Comparison of ENCODE assay signal across 32 cellular contexts in the genomic region with DNA sequence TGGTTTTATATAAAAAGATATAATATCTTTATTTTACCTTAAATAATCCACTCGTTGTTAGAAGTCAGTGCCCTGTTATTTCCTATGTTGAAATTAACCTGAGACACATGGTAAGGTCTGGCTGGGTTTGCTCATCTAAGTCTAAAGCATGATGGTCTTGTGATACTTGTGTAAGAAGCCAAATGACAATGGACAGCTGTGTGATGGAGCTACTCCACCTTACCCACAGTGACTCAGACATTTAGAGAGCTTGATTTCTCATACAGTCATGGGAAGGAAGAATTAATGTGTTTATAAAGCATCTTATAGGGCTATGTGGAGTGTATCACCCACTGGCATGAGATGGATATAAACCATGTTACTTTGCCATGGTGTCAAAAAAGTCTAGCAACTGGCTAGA. TPM values are rescaled to one million over a fixed set of nuclear protein-coding genes. Genes with fewer than 3 reads are reported as not detected.
DNase-seq lines count a peak whose midpoint lies in the region; ATAC-seq, FAIRE-seq and TF ChIP-seq lines count a peak whose summit lies in the region.
"Had no signal": no experiment of that assay in that cellular context is flagged by ENCODE, and none has a peak within 500 bp of the region (broad histone marks: within the 10 kb centered on the region; RNA-seq: fewer than 3 reads in every experiment).

No MANE protein-coding gene starts in this region.

- no peak overlapping the region for H2AFZ ChIP-seq in astrocyte (ENCODE audit: low read depth, low read length)
- H2AFZ ChIP-seq: hepatocyte had no signal

- FAIRE-seq in astrocyte (lab: Jason Lieb, UNC) (no peak), pancreas (lab: Jason Lieb, UNC) (no peak)
- FAIRE-seq: RCC 7860 had no signal

- ATAC-seq in foreskin keratinocyte (peak; percentile 80), HG03565 (IDR thresholded peaks at IDR 0.05; ENCODE audit: unreplicated experiment) (no peak), pancreas (no peak), HG02642 (IDR thresholded peaks at IDR 0.05; ENCODE audit: poor library complexity, unreplicated experiment) (no peak)
- ATAC-seq: HCT116; stimulated activated memory B cell treated with anti-CD40 and anti-IgM and Interleukin-4, amounts not matched to agents 10 μg/mL and 1 μg/mL and 100 μg/mL, for 72 hours had no signal

- H3K36me3 ChIP-seq in astrocyte (ENCODE audit: insufficient read depth, low read length) (no peaks in the 10 kb centered on the region), pancreas (no peaks in the 10 kb centered on the region)
- H3K36me3 ChIP-seq: BLaER1 treated with 17β-estradiol and CSF1 and Interleukin-3, amounts not matched to agents 10 nM and 100 nM; gastrocnemius medialis; ovary; right atrium auricular region; spleen; suprapubic skin had no signal

- H4K20me1 ChIP-seq in astrocyte (ENCODE audit: insufficient read depth, low read length) = no peaks in the 10 kb centered on the region
- H4K20me1 ChIP-seq: BLaER1 treated with 17β-estradiol and CSF1 and Interleukin-3, amounts not matched to agents 10 nM and 100 nM had no signal

- no peaks in the 10 kb centered on the region for H3K36me3 Mint-ChIP-seq in astrocyte (ENCODE audit: low read depth, unreplicated experiment)
- H3K36me3 Mint-ChIP-seq: immature natural killer cell; stimulated activated memory B cell treated with anti-CD40 and anti-IgM and Interleukin-4, amounts not matched to agents 10 μg/mL and 1 μg/mL and 100 μg/mL, for 72 hours had no signal

- H3K4me3 Mint-ChIP-seq in astrocyte (ENCODE audit: unreplicated experiment) = no peak overlapping the region
- H3K4me3 Mint-ChIP-seq: activated T-helper 1 cell treated with anti-CD3 and anti-CD28 coated beads, Interleukin-12 subunit alpha, Interleukin-12 subunit beta, Interleukin-2, Interleukin-4 antibody, amounts not matched to agents 30 ng/mL and 10 ng/mL and 1 ng/mL, durations not matched to agents 14 hours and 24 hours and 36 hours; immature natural killer cell; nephron progenitor cell; stimulated activated memory B cell treated with anti-CD40 and anti-IgM and Interleukin-4, amounts not matched to agents 10 μg/mL and 1 μg/mL and 100 μg/mL, for 72 hours had no signal

- H3K27ac ChIP-seq in AG04450 (ENCODE audit: low read depth, low read length) (no peak overlapping the region), astrocyte (ENCODE audit: low read depth, low read length) (no peak overlapping the region), foreskin keratinocyte (no peak overlapping the region), pancreas (no peak overlapping the region)
- H3K27ac ChIP-seq: BLaER1 treated with 17β-estradiol and CSF1 and Interleukin-3, amounts not matched to agents 10 nM and 100 nM; gastrocnemius medialis; hepatocyte; ovary; right atrium auricular region; SK-N-MC; spleen; suprapubic skin had no signal

- H3K27me3 ChIP-seq in AG04450 (ENCODE audit: control insufficient read depth, insufficient read depth, low read length) (peaks cover 4% of the 10 kb centered on the region), astrocyte (ENCODE audit: insufficient read depth, low read length) (peaks cover 7% of the 10 kb centered on the region), foreskin keratinocyte (peaks cover 44% of the 10 kb centered on the region), pancreas (peaks cover 0 to 3% (median 0%) of the 10 kb centered on the region in 4 donors)
- H3K27me3 ChIP-seq: BLaER1 treated with 17β-estradiol and CSF1 and Interleukin-3, amounts not matched to agents 10 nM and 100 nM; gastrocnemius medialis; hepatocyte; ovary; right atrium auricular region; suprapubic skin had no signal

- no peak for TF ChIP-seq CTCF in AG04450 (IDR thresholded peaks at IDR 0.05; ENCODE audit: low read depth, low read length)
- TF ChIP-seq CTCF in astrocyte (IDR thresholded peaks at IDR 0.05; ENCODE audit: insufficient read depth, low read depth, low read length) = no peak
- TF ChIP-seq CTCF in foreskin keratinocyte (conservative IDR thresholded peaks at IDR 0.05) = no peak
- no peak for TF ChIP-seq CTCF in pancreas (IDR thresholded peaks at IDR 0.05)

- H3K4me1 ChIP-seq in astrocyte (ENCODE audit: insufficient read depth, low read length) (no peaks in the 10 kb centered on the region), foreskin keratinocyte (no peaks in the 10 kb centered on the region), pancreas (no peaks in the 10 kb centered on the region)
- H3K4me1 ChIP-seq: BLaER1 treated with 17β-estradiol and CSF1 and Interleukin-3, amounts not matched to agents 10 nM and 100 nM; right atrium auricular region had no signal

- H3K9me3 ChIP-seq in AG04450 (ENCODE audit: control insufficient read depth, insufficient read depth, low read length) = no peaks in the 10 kb centered on the region
- H3K9me3 ChIP-seq in astrocyte (ENCODE audit: insufficient read depth, low read depth, low read length) = no peaks in the 10 kb centered on the region
- H3K9me3 ChIP-seq in pancreas = no peaks in the 10 kb centered on the region
- H3K9me3 ChIP-seq: BLaER1 treated with 17β-estradiol and CSF1 and Interleukin-3, amounts not matched to agents 10 nM and 100 nM; gastrocnemius medialis; ovary; right atrium auricular region; spleen; suprapubic skin had no signal

- 40 to 58% methylated on average over 1 of the region's 1 CpG for WGBS in pancreas, 2 donors

- no peak overlapping the region for H3K27ac Mint-ChIP-seq in astrocyte (ENCODE audit: unreplicated experiment)
- H3K27ac Mint-ChIP-seq: activated T-helper 1 cell treated with anti-CD3 and anti-CD28 coated beads, Interleukin-12 subunit alpha, Interleukin-12 subunit beta, Interleukin-2, Interleukin-4 antibody, amounts not matched to agents 30 ng/mL and 10 ng/mL and 1 ng/mL, durations not matched to agents 14 hours and 24 hours and 36 hours; immature natural killer cell; nephron progenitor cell; stimulated activated memory B cell treated with anti-CD40 and anti-IgM and Interleukin-4, amounts not matched to agents 10 μg/mL and 1 μg/mL and 100 μg/mL, for 72 hours had no signal

- H3K9me3 Mint-ChIP-seq in astrocyte (ENCODE audit: unreplicated experiment) = no peaks in the 10 kb centered on the region
- H3K9me3 Mint-ChIP-seq: activated T-helper 1 cell treated with anti-CD3 and anti-CD28 coated beads, Interleukin-12 subunit alpha, Interleukin-12 subunit beta, Interleukin-2, Interleukin-4 antibody, amounts not matched to agents 30 ng/mL and 10 ng/mL and 1 ng/mL, durations not matched to agents 14 hours and 24 hours and 36 hours; immature natural killer cell; stimulated activated memory B cell treated with anti-CD40 and anti-IgM and Interleukin-4, amounts not matched to agents 10 μg/mL and 1 μg/mL and 100 μg/mL, for 72 hours had no signal

- CTCF ChIA-PET in AG04450 (lab: Charles Lee) = interaction anchor here (0.7 to 6.6 kb wide), 6 partner anchors 69 to 698 kb away, joined by 3 to 114 read pairs (median 3); no protein-coding TSS in a partner anchor

- H3K4me1 Mint-ChIP-seq in astrocyte (ENCODE audit: low read depth, unreplicated experiment) = no peaks in the 10 kb centered on the region
- H3K4me1 Mint-ChIP-seq: immature natural killer cell; stimulated activated memory B cell treated with anti-CD40 and anti-IgM and Interleukin-4, amounts not matched to agents 10 μg/mL and 1 μg/mL and 100 μg/mL, for 72 hours had no signal

- H3K4me2 ChIP-seq in astrocyte (ENCODE audit: low read length) = no peak overlapping the region
- H3K4me2 ChIP-seq: BLaER1 treated with 17β-estradiol and CSF1 and Interleukin-3, amounts not matched to agents 10 nM and 100 nM; hepatocyte had no signal

- POLR2A ChIA-PET in AG04450 (lab: Yijun Ruan, JAX) = no interaction called here

- peaks cover 20% of the 10 kb centered on the region for H3K27me3 Mint-ChIP-seq in astrocyte (ENCODE audit: low read depth, unreplicated experiment)
- H3K27me3 Mint-ChIP-seq: stimulated activated memory B cell treated with anti-CD40 and anti-IgM and Interleukin-4, amounts not matched to agents 10 μg/mL and 1 μg/mL and 100 μg/mL, for 72 hours had no signal

- no peaks in the 10 kb centered on the region for H3K79me2 ChIP-seq in astrocyte (ENCODE audit: insufficient read depth, low read length)
- H3K79me2 ChIP-seq: hepatocyte had no signal

- H3K4me3 ChIP-seq in AG04450 (ENCODE audit: low read depth, low read length) (no peak overlapping the region), astrocyte (ENCODE audit: insufficient read depth, low read depth, low read length) (no peak overlapping the region), pancreas (no peak overlapping the region)
- H3K4me3 ChIP-seq: BLaER1 treated with 17β-estradiol and CSF1 and Interleukin-3, amounts not matched to agents 10 nM and 100 nM; gastrocnemius medialis; hepatocyte; ovary; right atrium auricular region; SK-N-MC; spleen; suprapubic skin had no signal

- DNase-seq in AG04450 (ENCODE audit: low read depth, low spot score) = peak; percentile 8
- peak; percentile 90 for DNase-seq in HT1080 (ENCODE audit: low read depth)
- peak; percentile 13 for DNase-seq in astrocyte (ENCODE audit: low read depth)
- peak; percentile 52 to 60 for DNase-seq in foreskin keratinocyte
- DNase-seq in NCI-H2196 treated with DMSO at 0.1 percent for 48 hours (lab: John Stamatoyannopoulos, UW; ENCODE audit: unreplicated experiment) = no peak
- no peak for DNase-seq in pancreas
- DNase-seq: activated CD4-positive, alpha-beta T cell treated with anti-CD3 and anti-CD28 coated beads for 4 hours; activated naive CD4-positive, alpha-beta T cell treated with anti-CD3 and anti-CD28 coated beads, Interleukin-2, amount 50 U/mL, for 16 hours; dermis blood vessel endothelial cell; gastrocnemius medialis; immature natural killer cell; left ventricle myocardium superior; midbrain; NCI-H526 treated with DMSO at 0.1 percent for 48 hours; nephron progenitor cell; ovary; spleen; stimulated activated CD4-positive, alpha-beta T cell treated with anti-CD3 and anti-CD28 coated beads, Interleukin-4, amount 100 ng/mL, for 1 hour; T-helper 2 cell had no signal

- no peak overlapping the region for H3K9ac ChIP-seq in astrocyte (ENCODE audit: low read length)

- intact Hi-C loops in pancreas (cut with DNase I) = loop anchor here in 1 of 3 donors (5.0 kb wide), 2 partner anchors 79 to 699 kb away; no protein-coding TSS in a partner anchor

RNA-seq across cellular contexts. Expression of a gene that starts 11.7 kb away (rescaled TPM):
- polyA plus RNA-seq in AG04450 (2011; rRNA removed) = not detected in 2 replicates
- not detected in 2 replicates for polyA minus RNA-seq in AG04450 (2011; rRNA and poly(A)+ RNA removed)
- not detected in 2 replicates for total RNA-seq in HT1080 (2014; rRNA removed; shearing (Covaris generic))
- polyA plus RNA-seq in HT1080 (2015; cell fraction: cytosol; rRNA removed) = not detected in 2 replicates
- polyA plus RNA-seq in HT1080 (2015; cell fraction: nucleus; rRNA removed) = not detected in 2 replicates
- not detected in 2 replicates for total RNA-seq in astrocyte
- not detected in 2 replicates for total RNA-seq in foreskin keratinocyte
- polyA plus RNA-seq in foreskin keratinocyte = not detected in 2 replicates
- under 1 TPM in 1 of 6 donors, not detected in 5; 0.16 TPM for total RNA-seq in pancreas
- polyA plus RNA-seq in pancreas = not detected
- total RNA-seq: activated T-helper 1 cell treated with anti-CD3 and anti-CD28 coated beads, Interleukin-12 subunit alpha, Interleukin-12 subunit beta, Interleukin-2, Interleukin-4 antibody, amounts not matched to agents 30 ng/mL and 10 ng/mL and 1 ng/mL, durations not matched to agents 14 hours and 24 hours and 36 hours; dermis blood vessel endothelial cell; gastrocnemius medialis; hepatocyte; left ventricle myocardium superior; right atrium auricular region; suprapubic skin; urinary bladder had no signal
- polyA plus RNA-seq: hepatocyte, immature natural killer cell, urinary bladder had no signal

RNA-seq across cellular contexts. Expression of a gene that starts 47.7 kb away (rescaled TPM):
- not detected in 2 replicates for polyA plus RNA-seq in AG04450 (2011; rRNA removed)
- polyA minus RNA-seq in AG04450 (2011; rRNA and poly(A)+ RNA removed) = not detected in 2 replicates
- total RNA-seq in HT1080 (2014; rRNA removed; shearing (Covaris generic)) = not detected in 2 replicates
- polyA plus RNA-seq in HT1080 (2015; cell fraction: cytosol; rRNA removed) = not detected in 2 replicates
- polyA plus RNA-seq in HT1080 (2015; cell fraction: nucleus; rRNA removed) = not detected in 2 replicates
- total RNA-seq in astrocyte = not detected in 2 replicates
- not detected in 2 replicates for total RNA-seq in foreskin keratinocyte
- not detected in 2 replicates for polyA plus RNA-seq in foreskin keratinocyte
- total RNA-seq in pancreas = 1 to 10 TPM in 1 of 6 donors, under 1 TPM in 5; 0.12 to 2.5 (median 0.47) TPM
- polyA plus RNA-seq in pancreas = 1 to 10 TPM in 1 of 2 donors, under 1 TPM in 1; 0.38 to 2.3 TPM
- total RNA-seq: A673; activated T-helper 1 cell treated with anti-CD3 and anti-CD28 coated beads, Interleukin-12 subunit alpha, Interleukin-12 subunit beta, Interleukin-2, Interleukin-4 antibody, amounts not matched to agents 30 ng/mL and 10 ng/mL and 1 ng/mL, durations not matched to agents 14 hours and 24 hours and 36 hours; dermis blood vessel endothelial cell had no signal
- polyA plus RNA-seq: immature natural killer cell had no signal

Comparison
In these comparisons a context has a peak if more than half of its experiments do, and no peak if none do; other contexts are left out.
1. DNase-seq: peak in AG04450 (single experiment), HT1080 (single experiment), astrocyte (single experiment) and foreskin keratinocyte (2 of 2); none in NCI-H2196 treated with DMSO at 0.1 percent for 48 hours (single experiment) and pancreas (0 of 6).